ENCODE assay signal across 8 cellular contexts in genomic region chr3:2099028-2099671, GRCh38. TPM values are rescaled to one million over a fixed set of nuclear protein-coding genes. Genes with fewer than 3 reads are reported as not detected.
DNase-seq lines count a peak whose midpoint lies in the region; ATAC-seq and TF ChIP-seq lines count a peak whose summit lies in the region.

No MANE protein-coding gene starts in this region.

- H3K4me1 ChIP-seq in KMS-11 (ENCODE audit: low read depth, poor library complexity, severe bottlenecking) (no peaks in the 10 kb centered on the region), esophagus muscularis mucosa (peaks cover 4 to 23% (median 14%) of the 10 kb centered on the region in 4 donors)

- H2AFZ ChIP-seq in KMS-11 (ENCODE audit: low read depth): peak overlapping the region; percentile 61

- H3K27me3 ChIP-seq in KMS-11 (ENCODE audit: insufficient read depth, low read depth) (no peaks in the 10 kb centered on the region), esophagus muscularis mucosa (peaks cover 0 to 64% (median 12%) of the 10 kb centered on the region in 4 donors)

- intact Hi-C loops in esophagus muscularis mucosa (cut with DNase I): no loop called here

- peak overlapping the region; percentile 12; the same call in 1 of the 2 replicates for H3K9ac ChIP-seq in KMS-11

- H3K9me3 Mint-ChIP-seq in HFFc6: peaks cover 31% of the 10 kb centered on the region

- H3K4me3 ChIP-seq in KMS-11 (IDR thresholded peaks at IDR 0.05; ENCODE audit: insufficient read depth, low read depth, low read length) (no peak overlapping the region), esophagus muscularis mucosa (peak overlapping the region; percentile 55 to 69 (median 58))

- no peaks in the 10 kb centered on the region for H3K9me3 ChIP-seq in esophagus muscularis mucosa
- no peaks in the 10 kb centered on the region for H3K9me3 ChIP-seq in T-helper 17 cell (ENCODE audit: control insufficient read depth, low read length, poor library complexity, severe bottlenecking)

- H3K4me3 Mint-ChIP-seq in T-helper 17 cell: no peak overlapping the region
- no peak overlapping the region for H3K4me3 Mint-ChIP-seq in HFFc6

- no peak for TF ChIP-seq POLR2A in esophagus muscularis mucosa (IDR thresholded peaks at IDR 0.05; ENCODE audit: low read depth)

- 0% methylated on average over 21 of the region's 58 CpGs for WGBS in esophagus muscularis mucosa

- H3K27me3 Mint-ChIP-seq in T-helper 17 cell (peaks cover 52% of the 10 kb centered on the region), HFFc6 (ENCODE audit: insufficient read depth) (peaks cover 3% of the 10 kb centered on the region; the same call in 1 of the 2 replicates)

- ATAC-seq in T-helper 17 cell: no peak

- no peak for TF ChIP-seq EP300 in esophagus muscularis mucosa (IDR thresholded peaks at IDR 0.05)

- peak; percentile 72 for DNase-seq in D341Med (ENCODE audit: low spot score)
- no peak for DNase-seq in esophagus muscularis mucosa (ENCODE audit: extremely low spot score)
- peak; percentile 10 for DNase-seq in occipital lobe (lab: John Stamatoyannopoulos, UW)
- no peak for DNase-seq in stimulated activated naive CD4-positive, alpha-beta T cell treated with Interleukin-2 at 50 U/mL for 16 hours (lab: John Stamatoyannopoulos, UW)
- no peak for DNase-seq in NCI-H1048 (lab: John Stamatoyannopoulos, UW)
- DNase-seq in T-helper 17 cell: no peak
- DNase-seq in HFFc6: no peak

- TF ChIP-seq CTCF in KMS-11 (conservative IDR thresholded peaks at IDR 0.05; ENCODE audit: low read depth, low read length) (no peak), esophagus muscularis mucosa (IDR thresholded peaks at IDR 0.05) (no peak), HFFc6 (IDR thresholded peaks at IDR 0.05) (no peak)

- no peaks in the 10 kb centered on the region for H3K36me3 Mint-ChIP-seq in T-helper 17 cell (ENCODE audit: low read depth)
- H3K36me3 Mint-ChIP-seq in HFFc6 (ENCODE audit: low read depth): peaks cover 8% of the 10 kb centered on the region; the same call in 1 of the 2 replicates

- H3K79me2 ChIP-seq in KMS-11 (ENCODE audit: insufficient read depth, low read depth): no peaks in the 10 kb centered on the region

- no peak overlapping the region for H3K27ac Mint-ChIP-seq in T-helper 17 cell
- H3K27ac Mint-ChIP-seq in HFFc6: no peak overlapping the region

- H4K20me1 ChIP-seq in KMS-11 (ENCODE audit: insufficient read depth): no peaks in the 10 kb centered on the region

- no peaks in the 10 kb centered on the region for H3K36me3 ChIP-seq in KMS-11 (ENCODE audit: insufficient read depth)
- H3K36me3 ChIP-seq in esophagus muscularis mucosa: no peaks in the 10 kb centered on the region

- peaks cover 5% of the 10 kb centered on the region for H3K4me1 Mint-ChIP-seq in T-helper 17 cell
- no peaks in the 10 kb centered on the region for H3K4me1 Mint-ChIP-seq in HFFc6 (ENCODE audit: low read depth)

- no peak overlapping the region for H3K27ac ChIP-seq in KMS-11
- H3K27ac ChIP-seq in esophagus muscularis mucosa (replicated peaks in 1 of 4): peak overlapping the region; percentile 52 to 73 (median 61)

- peak overlapping the region; percentile 45; the same call in 1 of the 2 replicates for H3K4me2 ChIP-seq in KMS-11

RNA-seq across cellular contexts. Expression of gene CNTN4, which starts 0.5 kb away (rescaled TPM):
- total RNA-seq in esophagus muscularis mucosa (10 to 100 TPM in 2 of 4 donors, 1 to 10 TPM in 2; 6.6 to 10.7 (median 9.7) TPM), occipital lobe (56.9 TPM), T-helper 17 cell (not detected)
- not detected for total RNA-seq in HFFc6 (2021; fragmentation: NEBNext Ultra II Directional; extraction: Animal tissue kit (Norgen Biotek cat#: 25700))

Comparison
In these comparisons a context has a peak if more than half of its experiments do, and no peak if none do; other contexts are left out.
1. DNase-seq: peak in D341Med (single experiment) and occipital lobe (single experiment); none in esophagus muscularis mucosa (single experiment), stimulated activated naive CD4-positive, alpha-beta T cell treated with Interleukin-2 at 50 U/mL for 16 hours (single experiment), NCI-H1048 (single experiment), T-helper 17 cell (0 of 3) and HFFc6 (single experiment).
2. RNA of gene CNTN4, which starts 0.5 kb away (total RNA-seq): 56.9 TPM in occipital lobe (single experiment) and 6.6 to 10.7 TPM in esophagus muscularis mucosa; not detected in T-helper 17 cell and not detected in HFFc6; every median in the first group is over 4 times any median in the second.